ENCODE assay signal across 26 cellular contexts in genomic region chr11:46705070-46705688, GRCh38. TPM values are rescaled to one million over a fixed set of nuclear protein-coding genes. Genes with fewer than 3 reads are reported as not detected.
A peak's percentile ranks its signal among the peaks of the same experiment; 100 is the strongest.
DNase-seq lines count a peak whose midpoint lies in the region; ATAC-seq, FAIRE-seq and TF ChIP-seq lines count a peak whose summit lies in the region.
"Had no signal": no experiment of that assay in that cellular context is flagged by ENCODE, and none has a peak within 500 bp of the region (broad histone marks: within the 10 kb centered on the region; RNA-seq: fewer than 3 reads in every experiment).

No MANE protein-coding gene starts in this region.

- no peak for ATAC-seq in CD4-positive, alpha-beta T cell (ENCODE audit: poor library complexity)
- no peak for ATAC-seq in K562
- no peak for ATAC-seq in HG03108 (IDR thresholded peaks at IDR 0.05; ENCODE audit: unreplicated experiment)
- ATAC-seq: CD8-positive, alpha-beta T cell had no signal

- no peak for FAIRE-seq in K562 (lab: Jason Lieb, UNC)
- FAIRE-seq: A204.1, D721Med, G401.6, GM12891, GM19239 had no signal

- BruUV-seq in K562 (replicated peaks; lab: Mats Ljungman, UMichigan), result no TSS peak

- TF ChIP-seq EP300 in K562 (IDR thresholded peaks at IDR 0.05; ENCODE audit: low read length), result no peak

- CTCF ChIA-PET in CD4-positive, alpha-beta T cell (lab: Charles Lee), result no interaction called here
- CTCF ChIA-PET in RWPE1 (lab: Yijun Ruan, JAX), result no interaction called here
- CTCF ChIA-PET in K562 (lab: Yijun Ruan, JAX; ENCODE audit: low intra/inter-chr PET ratio), result no interaction called here

- peak overlapping the region; percentile 51 for H3K4me3 Mint-ChIP-seq in CD4-positive, alpha-beta T cell
- H3K4me3 Mint-ChIP-seq: CD14-positive monocyte; CD8-positive, alpha-beta T cell had no signal

- H3K18ac ChIP-seq in neuronal stem cell (ENCODE audit: low read length), result no peak overlapping the region

- H2AFZ ChIP-seq in K562 (ENCODE audit: low read depth, low read length), result no peak overlapping the region
- H2AFZ ChIP-seq in neuronal stem cell (ENCODE audit: low read length), result no peak overlapping the region

- no peak overlapping the region for H2AK5ac ChIP-seq in neuronal stem cell (ENCODE audit: low read depth, low read length)

- H3K9me3 Mint-ChIP-seq in CD4-positive, alpha-beta T cell, result no peaks in the 10 kb centered on the region
- H3K9me3 Mint-ChIP-seq: CD8-positive, alpha-beta T cell had no signal

- H3K36me3 Mint-ChIP-seq in CD4-positive, alpha-beta T cell (ENCODE audit: low read depth), result peaks cover 74% of the 10 kb centered on the region

- no peak for TF ChIP-seq CTCF in CD4-positive, alpha-beta T cell (IDR thresholded peaks at IDR 0.05)
- TF ChIP-seq CTCF in RWPE1 (conservative IDR thresholded peaks at IDR 0.05; ENCODE audit: low read depth) (no peak), K562 (IDR thresholded peaks at IDR 0.05 in 2 of 3, conservative IDR thresholded peaks at IDR 0.05 in 1 of 3; ENCODE audit: insufficient read depth in 2 of 3, low read depth in 1 of 3, low read length in 3 of 3) (no peak), adrenal gland (IDR thresholded peaks at IDR 0.05) (no peak)

- peaks cover 36% of the 10 kb centered on the region for H3K4me1 Mint-ChIP-seq in CD4-positive, alpha-beta T cell (ENCODE audit: low read depth)

- H3K79me1 ChIP-seq in neuronal stem cell (ENCODE audit: low read depth, low read length), result peaks cover 2% of the 10 kb centered on the region

- no peaks in the 10 kb centered on the region for H3K27me3 Mint-ChIP-seq in CD4-positive, alpha-beta T cell
- H3K27me3 Mint-ChIP-seq: CD4-positive, CD25-positive, alpha-beta regulatory T cell had no signal

- TF ChIP-seq RAD21 in K562 (CRISPR knock-in tag; conservative IDR thresholded peaks at IDR 0.05 in 1 of 2, IDR thresholded peaks at IDR 0.05 in 1 of 2), result no peak

- intact Hi-C loops in CD4-positive, alpha-beta T cell (cut with DNase I, micrococcal nuclease), result loop anchor here in 1 of 2 experiments (10.0 kb wide), 3 partner anchors 470 to 870 kb away; partner anchors contain the start of genes ARFGAP2, KBTBD4, MADD and NDUFS3
- intact Hi-C loops in K562 (cut with micrococcal nuclease), result no loop called here
- intact Hi-C loops in adrenal gland (cut with DNase I), result no loop called here

- H3K4me2 ChIP-seq in K562 (ENCODE audit: insufficient read depth, low read length), result no peak overlapping the region
- H3K4me2 ChIP-seq in neuronal stem cell (ENCODE audit: insufficient read depth, low read length, poor library complexity, severe bottlenecking), result no peak overlapping the region
- H3K4me2 ChIP-seq: BLaER1 had no signal

- peaks cover 0 to 7% of the 10 kb centered on the region in 2 experiments; a peak in 3 of 5 replicates for H3K4me1 ChIP-seq in K562 (replicated peaks in 1 of 2; ENCODE audit: control insufficient read depth in 2 of 2, insufficient read depth in 2 of 2, low read length in 2 of 2)
- H3K4me1 ChIP-seq in neuronal stem cell (ENCODE audit: control insufficient read depth in 2 of 2, insufficient read depth in 1 of 2, low read depth in 1 of 2, low read length in 2 of 2), result peaks cover 3 to 4% of the 10 kb centered on the region in 2 donors
- peaks cover 7 to 14% of the 10 kb centered on the region in 2 donors for H3K4me1 ChIP-seq in adrenal gland (replicated peaks in 1 of 2)
- H3K4me1 ChIP-seq: BE2C had no signal

- H3K36me3 ChIP-seq in K562 (ENCODE audit: control insufficient read depth, insufficient read depth, low read length) (peaks cover 56% of the 10 kb centered on the region), neuronal stem cell (replicated peaks in 1 of 2; ENCODE audit: control insufficient read depth in 2 of 2, insufficient read depth in 2 of 2, low read length in 2 of 2) (peaks cover 34 to 55% of the 10 kb centered on the region in 2 donors), adrenal gland (replicated peaks in 1 of 2) (peaks cover 0 to 57% of the 10 kb centered on the region in 2 donors)

- peak overlapping the region; percentile 69 for H2BK5ac ChIP-seq in neuronal stem cell (ENCODE audit: low read length)

- H3K27ac ChIP-seq in CD4-positive, alpha-beta T cell (ENCODE audit: low read depth, low read length), result no peak overlapping the region
- peak overlapping the region; percentile 13; the same call in 1 of the 2 replicates for H3K27ac ChIP-seq in RWPE1
- no peak overlapping the region for H3K27ac ChIP-seq in K562 (ENCODE audit: extremely low read depth, low read depth, low read length)
- no peak overlapping the region for H3K27ac ChIP-seq in neuronal stem cell (replicated peaks; ENCODE audit: low read length)
- no peak overlapping the region for H3K27ac ChIP-seq in adrenal gland
- H3K27ac ChIP-seq: BLaER1 had no signal

- no peak overlapping the region for H3K14ac ChIP-seq in neuronal stem cell (ENCODE audit: low read length)

- no peak for DNase-seq in CD4-positive, alpha-beta T cell
- DNase-seq in RWPE1 (ENCODE audit: low spot score) (no peak), K562 (ENCODE audit: extremely low read depth in 1 of 4, low spot score in 3 of 4) (no peak), neuronal stem cell (ENCODE audit: low spot score) (no peak), adrenal gland (no peak), anterior cingulate cortex (lab: John Stamatoyannopoulos, UW) (no peak)
- DNase-seq: 8988T; ACHN; BE2C; C1 segment of cervical spinal cord; Caco-2; Calu3; CD4-positive, CD25-positive, alpha-beta regulatory T cell; CD8-positive, alpha-beta T cell; DMS79 treated with DMSO at 0.1 percent for 48 hours; GF-D8 had no signal

- WGBS in K562 (ENCODE audit: insufficient coverage, low coverage, missing lambda C conversion rate), result 99% methylated on average over 22 of the region's 31 CpGs
- WGBS in neuronal stem cell (ENCODE audit: extremely low coverage in 2 of 2, insufficient read length in 2 of 2, insufficient replicate concordance in 1 of 2), 2 donors, result no CpG with 5 or more reads among the region's 31 CpGs
- 93 to 96% (median 94%) methylated on average over 10 to 31 of the region's 31 CpGs for WGBS in adrenal gland, 4 donors

- no peak overlapping the region for H3K27ac Mint-ChIP-seq in CD4-positive, alpha-beta T cell
- H3K27ac Mint-ChIP-seq: CD4-positive, CD25-positive, alpha-beta regulatory T cell; CD8-positive, alpha-beta T cell had no signal

- H3K27me3 ChIP-seq in CD4-positive, alpha-beta T cell (ENCODE audit: control insufficient read depth, insufficient read depth, low read length), result no peaks in the 10 kb centered on the region
- H3K27me3 ChIP-seq in K562 (ENCODE audit: control insufficient read depth in 2 of 2, insufficient read depth in 2 of 2, low read length in 2 of 2) (no peaks in the 10 kb centered on the region), neuronal stem cell (ENCODE audit: control insufficient read depth in 3 of 3, insufficient read depth in 3 of 3, low read depth in 1 of 3, low read length in 3 of 3) (no peaks in the 10 kb centered on the region), adrenal gland (no peaks in the 10 kb centered on the region)
- H3K27me3 ChIP-seq: BE2C, BLaER1 had no signal

- POLR2A ChIA-PET in CD4-positive, alpha-beta T cell (lab: Charles Lee), result interaction anchor here (0.8 kb wide), 1 partner anchor 10 kb away, joined by 3 read pairs; no protein-coding TSS in a partner anchor
- POLR2A ChIA-PET in RWPE1 (lab: Yijun Ruan, JAX; ENCODE audit: low non-redundant PET), result no interaction called here
- POLR2A ChIA-PET in K562 (lab: Yijun Ruan, JAX), result interaction anchor here (0.8 to 1.2 kb wide), 4 partner anchors 9 to 32 kb away, joined by 3 read pairs; no protein-coding TSS in a partner anchor

- H2BK12ac ChIP-seq in neuronal stem cell (ENCODE audit: low read length), result no peak overlapping the region

- in situ Hi-C loops in K562 (cut with MboI), result no loop called here

- H3K4me3 ChIP-seq in K562, result no peak overlapping the region
- no peak overlapping the region for H3K4me3 ChIP-seq in neuronal stem cell (ENCODE audit: low read length in 2 of 2)
- no peak overlapping the region for H3K4me3 ChIP-seq in adrenal gland
- H3K4me3 ChIP-seq: BLaER1 had no signal

- H2BK15ac ChIP-seq in neuronal stem cell (ENCODE audit: low read length), result no peak overlapping the region

- H3K79me2 ChIP-seq in K562 (ENCODE audit: control insufficient read depth, insufficient read depth, low read length), result peaks cover 26% of the 10 kb centered on the region

- TF ChIP-seq POLR2A in K562 (conservative IDR thresholded peaks at IDR 0.05) (no peak), adrenal gland (IDR thresholded peaks at IDR 0.05) (no peak)

- no peak overlapping the region for H3K23ac ChIP-seq in neuronal stem cell (ENCODE audit: low read depth, low read length, poor library complexity)

- H3K9me1 ChIP-seq in K562 (ENCODE audit: control insufficient read depth, insufficient read depth, low read length), result no peaks in the 10 kb centered on the region

- H4K20me1 ChIP-seq in K562 (replicated peaks; ENCODE audit: control insufficient read depth, insufficient read depth, low read length), result no peaks in the 10 kb centered on the region

- no peak overlapping the region for H3K4ac ChIP-seq in neuronal stem cell (ENCODE audit: low read length)

- H3K9me3 ChIP-seq in CD4-positive, alpha-beta T cell (ENCODE audit: control insufficient read depth, low read length), result no peaks in the 10 kb centered on the region
- H3K9me3 ChIP-seq in K562 (replicated peaks; ENCODE audit: control insufficient read depth, insufficient read depth, low read depth, low read length) (no peaks in the 10 kb centered on the region), neuronal stem cell (replicated peaks in 1 of 2; ENCODE audit: control insufficient read depth in 2 of 2, insufficient read depth in 1 of 2, low read depth in 1 of 2, low read length in 2 of 2) (no peaks in the 10 kb centered on the region), adrenal gland (replicated peaks in 1 of 3) (no peaks in the 10 kb centered on the region)
- H3K9me3 ChIP-seq: BE2C, BLaER1, Caco-2 had no signal

- no peak overlapping the region for H2BK120ac ChIP-seq in neuronal stem cell (ENCODE audit: low read depth, low read length)

- peak overlapping the region in 1 of 2 experiments; percentile 52; a peak in 1 of 4 replicates for H3K9ac ChIP-seq in K562 (ENCODE audit: insufficient read depth in 1 of 2, low read depth in 2 of 2, low read length in 2 of 2)
- H3K9ac ChIP-seq in neuronal stem cell (ENCODE audit: low read depth, low read length, poor library complexity), result no peak overlapping the region
- H3K9ac ChIP-seq: BLaER1 had no signal

- H4K91ac ChIP-seq in neuronal stem cell (ENCODE audit: low read depth, low read length, poor library complexity), result no peak overlapping the region

- no peak overlapping the region for H4K8ac ChIP-seq in neuronal stem cell (ENCODE audit: low read depth, low read length)

RNA-seq across cellular contexts. Expression of gene ZNF408, which starts 4.3 kb away (rescaled TPM):
- 10 to 100 TPM; 22.7 to 23.0 TPM for total RNA-seq in CD4-positive, alpha-beta T cell
- 16.0 and 39.3 TPM in 2 replicates for total RNA-seq in K562 (2011; cell fraction: chromatin; rRNA removed; ENCODE audit: low replicate concordance)
- total RNA-seq in K562 (2011; cell fraction: nucleolus; rRNA removed), result 22.9 and 32.4 TPM in 2 replicates
- 20.5 and 21.6 TPM in 2 replicates for total RNA-seq in K562 (2011; cell fraction: nucleoplasm; rRNA removed)
- 11.8 and 12.2 TPM in 2 replicates for total RNA-seq in K562 (2014; rRNA removed)
- 7.3 and 7.4 TPM in 2 replicates for total RNA-seq in K562 (2014; rRNA removed; fragmentation: Illumina TruSeq; extraction: Trizol)
- total RNA-seq in K562 (2015; rRNA removed; fragmentation: Illumina TruSeq; extraction: Trizol), result 12.8 and 14.1 TPM in 2 replicates
- 17.4 and 18.4 TPM in 2 replicates for total RNA-seq in K562 (2021)
- polyA plus RNA-seq in K562 (2011; rRNA removed), result 4.5 and 7.6 TPM in 2 replicates
- polyA plus RNA-seq in K562 (2011; cell fraction: cytosol; rRNA removed), result 5.7 and 12.0 TPM in 2 replicates
- 13.3 and 21.7 TPM in 2 replicates for polyA plus RNA-seq in K562 (2011; cell fraction: nucleus; rRNA removed)
- polyA plus RNA-seq in K562 (2012), result 8.5 and 12.1 TPM in 2 replicates
- 7.4 and 10.8 TPM in 2 replicates for polyA plus RNA-seq in K562 (2014; fragmentation: Illumina TruSeq; extraction: Trizol)
- under 1 TPM; 0.15 to 0.38 TPM for polyA plus RNA-seq in K562 (2014; fragmentation: Nextera tagmentation; extraction: Ambion mirVana)
- 7.0 and 10.0 TPM in 2 replicates for polyA plus RNA-seq in K562 (2014; rRNA removed)
- polyA minus RNA-seq in K562 (2011; rRNA and poly(A)+ RNA removed), result 4.6 and 4.8 TPM in 2 replicates
- 5.2 and 8.7 TPM in 2 replicates for polyA minus RNA-seq in K562 (2011; cell fraction: cytosol; rRNA and poly(A)+ RNA removed)
- 14.1 and 19.8 TPM in 2 replicates for polyA minus RNA-seq in K562 (2011; cell fraction: nucleus; rRNA and poly(A)+ RNA removed)
- polyA plus RNA-seq in neuronal stem cell (2013, experiment 1 of 2), result 4.8 TPM
- polyA plus RNA-seq in neuronal stem cell (2013, experiment 2 of 2), result 5.0 TPM
- total RNA-seq in adrenal gland, result 10 to 100 TPM in 4 of 8 donors, 1 to 10 TPM in 4; 7.2 to 13.6 (median 9.8) TPM
- 10 to 100 TPM in 1 of 3 donors, 1 to 10 TPM in 2; 2.2 to 13.8 (median 8.4) TPM for polyA plus RNA-seq in adrenal gland

RNA-seq across cellular contexts. Expression of gene ARHGAP1, which starts 4.8 kb away (rescaled TPM):
- total RNA-seq in CD4-positive, alpha-beta T cell, result 10 to 100 TPM; 33.7 to 36.3 TPM
- 36.7 and 76.2 TPM in 2 replicates for total RNA-seq in K562 (2011; cell fraction: chromatin; rRNA removed; ENCODE audit: low replicate concordance)
- 31.7 and 34.5 TPM in 2 replicates for total RNA-seq in K562 (2011; cell fraction: nucleolus; rRNA removed)
- total RNA-seq in K562 (2011; cell fraction: nucleoplasm; rRNA removed), result 30.6 and 40.3 TPM in 2 replicates
- total RNA-seq in K562 (2014; rRNA removed), result 7.4 and 11.1 TPM in 2 replicates
- 5.9 and 6.9 TPM in 2 replicates for total RNA-seq in K562 (2014; rRNA removed; fragmentation: Illumina TruSeq; extraction: Trizol)
- total RNA-seq in K562 (2015; rRNA removed; fragmentation: Illumina TruSeq; extraction: Trizol), result 10.7 and 11.3 TPM in 2 replicates
- total RNA-seq in K562 (2021), result 30.3 and 30.4 TPM in 2 replicates
- 8.2 and 13.2 TPM in 2 replicates for polyA plus RNA-seq in K562 (2011; rRNA removed)
- polyA plus RNA-seq in K562 (2011; cell fraction: cytosol; rRNA removed), result 10.8 and 17.1 TPM in 2 replicates
- polyA plus RNA-seq in K562 (2011; cell fraction: nucleus; rRNA removed), result 11.1 and 18.2 TPM in 2 replicates
- 16.3 and 23.1 TPM in 2 replicates for polyA plus RNA-seq in K562 (2012)
- 25.0 and 26.7 TPM in 2 replicates for polyA plus RNA-seq in K562 (2014; fragmentation: Illumina TruSeq; extraction: Trizol)
- polyA plus RNA-seq in K562 (2014; fragmentation: Nextera tagmentation; extraction: Ambion mirVana), result 1 to 10 TPM; 3.6 to 5.7 TPM
- 14.1 and 14.2 TPM in 2 replicates for polyA plus RNA-seq in K562 (2014; rRNA removed)
- 23.5 and 26.8 TPM in 2 replicates for polyA minus RNA-seq in K562 (2011; rRNA and poly(A)+ RNA removed)
- polyA minus RNA-seq in K562 (2011; cell fraction: cytosol; rRNA and poly(A)+ RNA removed), result 27.3 and 29.4 TPM in 2 replicates
- 11.3 and 15.9 TPM in 2 replicates for polyA minus RNA-seq in K562 (2011; cell fraction: nucleus; rRNA and poly(A)+ RNA removed)
- 14.9 TPM for polyA plus RNA-seq in neuronal stem cell (2013, experiment 1 of 2)
- 16.1 TPM for polyA plus RNA-seq in neuronal stem cell (2013, experiment 2 of 2)
- 100 to 1,000 TPM in 3 of 8 donors, 10 to 100 TPM in 5; 38.7 to 125 (median 94.4) TPM for total RNA-seq in adrenal gland
- polyA plus RNA-seq in adrenal gland, result 10 to 100 TPM; 29.0 to 52.6 (median 32.5) TPM

RNA-seq across cellular contexts. Expression of gene F2, which starts 13.8 kb away (rescaled TPM):
- total RNA-seq in CD4-positive, alpha-beta T cell, result not detected
- total RNA-seq in K562 (2011; cell fraction: chromatin; rRNA removed; ENCODE audit: low replicate concordance), result not detected in 2 replicates
- not detected in 2 replicates for total RNA-seq in K562 (2011; cell fraction: nucleolus; rRNA removed)
- total RNA-seq in K562 (2011; cell fraction: nucleoplasm; rRNA removed), result not detected in 2 replicates
- not detected in 2 replicates for total RNA-seq in K562 (2014; rRNA removed)
- total RNA-seq in K562 (2014; rRNA removed; fragmentation: Illumina TruSeq; extraction: Trizol), result not detected in 2 replicates
- not detected in 2 replicates for total RNA-seq in K562 (2015; rRNA removed; fragmentation: Illumina TruSeq; extraction: Trizol)
- total RNA-seq in K562 (2021), result 0.16 and 0.22 TPM in 2 replicates
- not detected in 2 replicates for polyA plus RNA-seq in K562 (2011; rRNA removed)
- polyA plus RNA-seq in K562 (2011; cell fraction: cytosol; rRNA removed), result not detected in 2 replicates
- polyA plus RNA-seq in K562 (2011; cell fraction: nucleus; rRNA removed), result not detected in 2 replicates
- polyA plus RNA-seq in K562 (2012), result not detected in 2 replicates
- polyA plus RNA-seq in K562 (2014; fragmentation: Illumina TruSeq; extraction: Trizol), result not detected in 2 replicates
- polyA plus RNA-seq in K562 (2014; fragmentation: Nextera tagmentation; extraction: Ambion mirVana), result not detected
- polyA plus RNA-seq in K562 (2014; rRNA removed), result not detected in 2 replicates
- polyA minus RNA-seq in K562 (2011; rRNA and poly(A)+ RNA removed), result not detected in 2 replicates
- polyA minus RNA-seq in K562 (2011; cell fraction: cytosol; rRNA and poly(A)+ RNA removed), result 2.4 TPM in 1 of 2 replicates, not detected in the other
- not detected in 2 replicates for polyA minus RNA-seq in K562 (2011; cell fraction: nucleus; rRNA and poly(A)+ RNA removed)
- not detected for polyA plus RNA-seq in neuronal stem cell (2013, experiment 1 of 2)
- polyA plus RNA-seq in neuronal stem cell (2013, experiment 2 of 2), result not detected
- total RNA-seq in adrenal gland, result under 1 TPM in 2 of 8 donors, not detected in 6; 0.50 to 0.61 TPM
- polyA plus RNA-seq in adrenal gland, result not detected
- total RNA-seq: A673; Calu3; CD4-positive, CD25-positive, alpha-beta regulatory T cell; CD8-positive, alpha-beta T cell had no signal
- polyA plus RNA-seq: AG04450; CD14-positive monocyte; CD4-positive, CD25-positive, alpha-beta regulatory T cell had no signal
